ENCODE assay signal across 11 cellular contexts in genomic region chr5:173742432-173742816, GRCh38.
A peak's percentile ranks its signal among the peaks of the same experiment; 100 is the strongest.
DNase-seq lines count a peak whose midpoint lies in the region; ATAC-seq and TF ChIP-seq lines count a peak whose summit lies in the region.
"Had no signal": no experiment of that assay in that cellular context is flagged by ENCODE, and none has a peak within 500 bp of the region (broad histone marks: within the 10 kb centered on the region; RNA-seq: fewer than 3 reads in every experiment).

No MANE protein-coding gene starts in this region.

- H3K36me3 ChIP-seq in suprapubic skin, result no peaks in the 10 kb centered on the region

- no peaks in the 10 kb centered on the region for H3K27me3 ChIP-seq in suprapubic skin

- DNase-seq in foreskin melanocyte (peak; percentile 50), DMS153 (lab: John Stamatoyannopoulos, UW) (no peak), suprapubic skin (ENCODE audit: low spot score in 2 of 2) (no peak), DMS53 treated with DMSO at 0.1 percent for 48 hours (lab: John Stamatoyannopoulos, UW; ENCODE audit: unreplicated experiment) (no peak)
- DNase-seq: NCI-H524 treated with DMSO at 0.1 percent for 48 hours; retina; stimulated activated CD8-positive, alpha-beta memory T cell treated with anti-CD3 and anti-CD28 coated beads, Interleukin-4, amount 100 ng/mL, for 48 hours had no signal

- H3K9me3 ChIP-seq in suprapubic skin, result no peaks in the 10 kb centered on the region

- no peak for TF ChIP-seq CTCF in suprapubic skin (IDR thresholded peaks at IDR 0.05)

- peak; percentile 59 for ATAC-seq in GM18520 (IDR thresholded peaks at IDR 0.05; ENCODE audit: unreplicated experiment)
- peak; percentile 57 for ATAC-seq in GM21360 (IDR thresholded peaks at IDR 0.05; ENCODE audit: unreplicated experiment)
- peak; percentile 48 for ATAC-seq in HG03103 (IDR thresholded peaks at IDR 0.05; ENCODE audit: low read depth, unreplicated experiment)

- no peak for TF ChIP-seq EP300 in suprapubic skin (IDR thresholded peaks at IDR 0.05)

- H3K4me3 ChIP-seq in suprapubic skin, result no peak overlapping the region

- 74% methylated on average over 3 of the region's 3 CpGs for WGBS in suprapubic skin

- TF ChIP-seq POLR2A in suprapubic skin (IDR thresholded peaks at IDR 0.05), result no peak

- H3K27ac ChIP-seq in suprapubic skin, result no peak overlapping the region
- H3K27ac ChIP-seq: epithelial cell of prostate had no signal

- H3K4me1 ChIP-seq in suprapubic skin, result no peaks in the 10 kb centered on the region
